20 cellular contexts compared by ENCODE assay signal in the genomic region with DNA sequence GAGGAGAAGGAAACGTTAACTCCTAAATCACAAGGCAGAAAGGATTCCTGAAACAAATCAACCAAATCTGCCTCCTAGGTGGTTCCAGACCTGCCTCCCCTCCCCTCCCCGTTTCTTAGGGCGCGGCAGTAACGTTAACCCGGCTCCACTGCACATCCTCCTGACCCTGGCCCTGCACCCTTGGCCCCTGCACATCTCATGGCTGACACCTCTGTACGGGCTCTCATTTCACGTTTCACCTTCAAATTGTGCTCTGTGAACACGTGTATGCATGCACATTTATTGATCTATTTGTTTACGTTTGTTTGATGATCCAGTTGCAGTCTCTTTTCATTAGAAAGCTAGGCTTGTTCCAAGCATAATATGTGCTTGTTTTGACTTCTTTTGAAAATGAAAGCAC.
A peak's percentile ranks its signal among the peaks of the same experiment; 100 is the strongest.
DNase-seq lines count a peak whose midpoint lies in the region; ATAC-seq, FAIRE-seq and TF ChIP-seq lines count a peak whose summit lies in the region.
"Had no signal": no experiment of that assay in that cellular context is flagged by ENCODE, and none has a peak within 500 bp of the region (broad histone marks: within the 10 kb centered on the region; RNA-seq: fewer than 3 reads in every experiment).

No MANE protein-coding gene starts in this region.

- H3K23ac ChIP-seq in H1 (ENCODE audit: insufficient read length) = no peak overlapping the region

- H3K27me3 Mint-ChIP-seq in activated naive CD8-positive, alpha-beta T cell = peaks cover 20% of the 10 kb centered on the region
- H3K27me3 Mint-ChIP-seq in activated naive CD8-positive, alpha-beta T cell treated with anti-CD3 and anti-CD28 coated beads, Interleukin-2, amount 50 U/mL, for 24 hours = peaks cover 16% of the 10 kb centered on the region
- H3K27me3 Mint-ChIP-seq in nephron progenitor cell (ENCODE audit: low read depth, poor library complexity) = peaks cover 24% of the 10 kb centered on the region

- 66% methylated on average over 10 of the region's 10 CpGs; no CpG with 5 or more reads in 1 of the 2 experiments for WGBS in H1 (ENCODE audit: extremely low coverage in 1 of 2, insufficient coverage in 1 of 2, insufficient read length in 1 of 2, insufficient replicate concordance in 2 of 2, low coverage in 1 of 2, low lambda C conversion rate in 2 of 2, missing lambda C conversion rate in 1 of 2), 2 experiments
- WGBS in spleen, 5 donors = 34 to 53% (median 39%) methylated on average over 10 of the region's 10 CpGs

- no peak overlapping the region for H2AFZ ChIP-seq in H1 (ENCODE audit: low read length)
- H2AFZ ChIP-seq: GM23248 had no signal

- H4K20me1 ChIP-seq in H1 (replicated peaks in 1 of 2; ENCODE audit: control insufficient read depth in 1 of 2, insufficient read depth in 2 of 2, low read length in 2 of 2) = no peaks in the 10 kb centered on the region
- H4K20me1 ChIP-seq: BLaER1 had no signal

- H4K5ac ChIP-seq in H1 (ENCODE audit: insufficient read length, low read depth, low read length) = no peak overlapping the region

- H3K18ac ChIP-seq in H1 (ENCODE audit: extremely low read depth, low read length) = no peak overlapping the region; the same call in 1 of the 2 replicates

- no peak for TF ChIP-seq CTCF in H1 (IDR thresholded peaks at IDR 0.05; ENCODE audit: control extremely low read depth in 1 of 3, insufficient read depth in 1 of 3, low read depth in 1 of 3, low read length in 3 of 3)
- no peak for TF ChIP-seq CTCF in spleen (IDR thresholded peaks at IDR 0.05 in 8 of 11, conservative IDR thresholded peaks at IDR 0.05 in 3 of 11)
- TF ChIP-seq CTCF in foreskin keratinocyte (conservative IDR thresholded peaks at IDR 0.05) = no peak
- TF ChIP-seq CTCF in nephron progenitor cell (IDR thresholded peaks at IDR 0.05) = no peak

- no peak overlapping the region for H2BK15ac ChIP-seq in H1 (ENCODE audit: low read length)

- H3K56ac ChIP-seq in H1 (replicated peaks; ENCODE audit: insufficient read length, low read depth, low read length) = no peak overlapping the region

- TF ChIP-seq EP300 in H1 (IDR thresholded peaks at IDR 0.05; ENCODE audit: borderline replicate concordance in 1 of 2, low read depth in 2 of 2, low read length in 2 of 2) = no peak

- no peak for ATAC-seq in activated naive CD8-positive, alpha-beta T cell treated with anti-CD3 and anti-CD28 coated beads, Interleukin-2, amount 50 U/mL, for 24 hours
- no peak for ATAC-seq in foreskin keratinocyte

- H2BK120ac ChIP-seq in H1 (replicated peaks; ENCODE audit: low read depth, low read length) = no peak overlapping the region

- POLR2A ChIA-PET in H1 (lab: Charles Lee; ENCODE audit: partially characterized antibody) = interaction anchor here (1.3 kb wide), 1 partner anchor 324 kb away, joined by 3 read pairs; no protein-coding TSS in a partner anchor

- peaks cover 7% of the 10 kb centered on the region for H3K4me1 Mint-ChIP-seq in activated naive CD8-positive, alpha-beta T cell (ENCODE audit: low read depth)
- H3K4me1 Mint-ChIP-seq in activated naive CD8-positive, alpha-beta T cell treated with anti-CD3 and anti-CD28 coated beads, Interleukin-2, amount 50 U/mL, for 24 hours = peaks cover 3% of the 10 kb centered on the region
- peaks cover 11% of the 10 kb centered on the region for H3K4me1 Mint-ChIP-seq in nephron progenitor cell

- H2AK5ac ChIP-seq in H1 (ENCODE audit: low read depth, low read length) = peak overlapping the region; percentile 75; the same call in 1 of the 2 replicates

- H4K91ac ChIP-seq in H1 (replicated peaks; ENCODE audit: insufficient read length, low read length) = no peak overlapping the region

- H3K23me2 ChIP-seq in H1 (ENCODE audit: low read depth, low read length) = peaks cover 9% of the 10 kb centered on the region; the same call in 1 of the 2 replicates

- no peak overlapping the region for H3K27ac ChIP-seq in H1 (ENCODE audit: low read depth, low read length)
- no peak overlapping the region for H3K27ac ChIP-seq in spleen
- H3K27ac ChIP-seq in foreskin keratinocyte = no peak overlapping the region
- H3K27ac ChIP-seq: BLaER1, GM23248 had no signal

- H3K9me3 Mint-ChIP-seq in activated naive CD8-positive, alpha-beta T cell (ENCODE audit: low read depth) = no peaks in the 10 kb centered on the region
- no peaks in the 10 kb centered on the region for H3K9me3 Mint-ChIP-seq in activated naive CD8-positive, alpha-beta T cell treated with anti-CD3 and anti-CD28 coated beads, Interleukin-2, amount 50 U/mL, for 24 hours
- peaks cover 3% of the 10 kb centered on the region for H3K9me3 Mint-ChIP-seq in nephron progenitor cell

- no peaks in the 10 kb centered on the region for H3K79me1 ChIP-seq in H1 (ENCODE audit: low read depth, low read length)

- H3K27ac Mint-ChIP-seq in activated naive CD8-positive, alpha-beta T cell = no peak overlapping the region
- H3K27ac Mint-ChIP-seq in activated naive CD8-positive, alpha-beta T cell treated with anti-CD3 and anti-CD28 coated beads, Interleukin-2, amount 50 U/mL, for 24 hours = no peak overlapping the region
- no peak overlapping the region for H3K27ac Mint-ChIP-seq in nephron progenitor cell
- H3K27ac Mint-ChIP-seq: CD8-positive, alpha-beta memory T cell had no signal

- TF ChIP-seq RAD21 in H1 (IDR thresholded peaks at IDR 0.05 in 1 of 2, conservative IDR thresholded peaks at IDR 0.05 in 1 of 2; ENCODE audit: low read depth in 2 of 2, low read length in 2 of 2) = no peak

- H3K79me2 ChIP-seq in H1 (ENCODE audit: control insufficient read depth in 1 of 2, insufficient read depth in 2 of 2, low read length in 2 of 2) = no peaks in the 10 kb centered on the region

- peak; percentile 9 for DNase-seq in NCI-H748 (lab: John Stamatoyannopoulos, UW; ENCODE audit: unreplicated experiment)
- no peak for DNase-seq in NCI-H748 treated with DMSO at 0.1 percent for 48 hours (lab: John Stamatoyannopoulos, UW)
- DNase-seq in activated naive CD8-positive, alpha-beta T cell treated with anti-CD3 and anti-CD28 coated beads, Interleukin-2, amount 50 U/mL, for 24 hours = no peak
- DNase-seq in H1 (ENCODE audit: low read depth in 1 of 2, low spot score in 2 of 2) = no peak
- peak; percentile 56 for DNase-seq in spleen
- no peak for DNase-seq in foreskin keratinocyte
- DNase-seq in nephron progenitor cell = no peak
- DNase-seq: 8988T; CD8-positive, alpha-beta memory T cell; GDM1; GM23248; NCI-H1417 treated with DMSO at 0.1 percent for 48 hours; NCI-H2029; NCI-H510A treated with DMSO at 0.1 percent for 48 hours; NK-92 treated with Interleukin-12 subunit alpha and Interleukin-12 subunit beta, amount 100 ng/mL, for 24 hours; SHP77 treated with DMSO at 0.1 percent for 48 hours had no signal

- no peak overlapping the region for H2BK5ac ChIP-seq in H1 (ENCODE audit: low read depth, low read length)

- peak overlapping the region; percentile 11 to 32; a peak in 2 of 4 replicates for H3K4me2 ChIP-seq in H1 (ENCODE audit: insufficient read depth in 1 of 2, low read depth in 2 of 2, low read length in 2 of 2)
- H3K4me2 ChIP-seq: BLaER1 had no signal

- H3K36me3 ChIP-seq in H1 (ENCODE audit: control insufficient read depth in 2 of 4, insufficient read depth in 4 of 4, low read length in 3 of 4) (no peaks in the 10 kb centered on the region), spleen (no peaks in the 10 kb centered on the region)
- H3K36me3 ChIP-seq: BLaER1 had no signal

- no peak overlapping the region for H3K9ac ChIP-seq in H1 (replicated peaks in 1 of 4; ENCODE audit: extremely low read depth in 1 of 4, low read depth in 3 of 4, low read length in 3 of 4)
- H3K9ac ChIP-seq: BLaER1, GM23248 had no signal

- no peaks in the 10 kb centered on the region for H3K36me3 Mint-ChIP-seq in activated naive CD8-positive, alpha-beta T cell
- H3K36me3 Mint-ChIP-seq in activated naive CD8-positive, alpha-beta T cell treated with anti-CD3 and anti-CD28 coated beads, Interleukin-2, amount 50 U/mL, for 24 hours (ENCODE audit: low read depth) = no peaks in the 10 kb centered on the region
- H3K36me3 Mint-ChIP-seq in nephron progenitor cell (ENCODE audit: low read depth) = no peaks in the 10 kb centered on the region

- H3K9me3 ChIP-seq in H1 (ENCODE audit: insufficient read depth in 2 of 2, low read depth in 1 of 2, low read length in 1 of 2) = no peaks in the 10 kb centered on the region; a peak in 1 of 4 replicates
- H3K9me3 ChIP-seq in spleen = no peaks in the 10 kb centered on the region

- no peak for FAIRE-seq in H1 (lab: Jason Lieb, UNC)
- FAIRE-seq: D721Med, GM12892 had no signal

- H3K27me3 ChIP-seq in H1 (replicated peaks in 1 of 4; ENCODE audit: control insufficient read depth in 3 of 4, extremely low read depth in 1 of 4, insufficient read depth in 3 of 4, low read length in 3 of 4) = no peaks in the 10 kb centered on the region
- peaks cover 0 to 39% (median 4%) of the 10 kb centered on the region in 7 donors for H3K27me3 ChIP-seq in spleen (replicated peaks in 1 of 7)
- H3K27me3 ChIP-seq in foreskin keratinocyte = no peaks in the 10 kb centered on the region
- H3K27me3 ChIP-seq: BLaER1 had no signal

- H3K4me3 ChIP-seq in H1 (ENCODE audit: extremely low read depth in 1 of 4, insufficient read depth in 2 of 4, low read depth in 3 of 4, low read length in 4 of 4) = no peak overlapping the region
- no peak overlapping the region for H3K4me3 ChIP-seq in spleen
- H3K4me3 ChIP-seq: BLaER1, GM23248 had no signal

- H2BK12ac ChIP-seq in H1 (ENCODE audit: low read depth, low read length) = peak overlapping the region; percentile 96; the same call in 1 of the 2 replicates

- no peak overlapping the region for H2BK20ac ChIP-seq in H1 (ENCODE audit: low read length)

- peak overlapping the region; percentile 2 for H3K4me3 Mint-ChIP-seq in activated naive CD8-positive, alpha-beta T cell
- H3K4me3 Mint-ChIP-seq in activated naive CD8-positive, alpha-beta T cell treated with anti-CD3 and anti-CD28 coated beads, Interleukin-2, amount 50 U/mL, for 24 hours = no peak overlapping the region
- no peak overlapping the region for H3K4me3 Mint-ChIP-seq in nephron progenitor cell

- H3K4ac ChIP-seq in H1 (replicated peaks; ENCODE audit: insufficient read length, low read depth, low read length) = no peak overlapping the region

- H3K14ac ChIP-seq in H1 (ENCODE audit: insufficient read length) = no peak overlapping the region

- CTCF ChIA-PET in H1 (lab: Charles Lee; ENCODE audit: partially characterized antibody) = no interaction called here

- intact Hi-C loops in spleen (cut with DNase I; ENCODE audit: low total_unique reads) = loop anchor here (5.0 kb wide), 1 partner anchor 331 kb away; no protein-coding TSS in a partner anchor

- TF ChIP-seq POLR2A in H1 (IDR thresholded peaks at IDR 0.05; ENCODE audit: control extremely low read depth in 1 of 2, low read depth in 2 of 2, low read length in 2 of 2) = no peak
- TF ChIP-seq POLR2A in spleen (IDR thresholded peaks at IDR 0.05) = no peak

- H4K8ac ChIP-seq in H1 (ENCODE audit: extremely low read depth, insufficient read depth, low read length) = no peak overlapping the region; the same call in 1 of the 2 replicates

- H3K4me1 ChIP-seq in H1 (replicated peaks in 1 of 4; ENCODE audit: control insufficient read depth in 3 of 4, insufficient read depth in 4 of 4, low read length in 3 of 4) (peaks cover 0 to 13% (median 5%) of the 10 kb centered on the region in 4 experiments; a peak in 5 of 7 replicates), spleen (peaks cover 0 to 5% (median 0%) of the 10 kb centered on the region in 6 donors), foreskin keratinocyte (no peaks in the 10 kb centered on the region)

TF ChIP-seq in H1, 55 proteins besides CTCF, POLR2A, EP300 and RAD21 (continues in another document):
- TF ChIP-seq SP2 (IDR thresholded peaks at IDR 0.05; ENCODE audit: low read length) (no peak), BACH1 (IDR thresholded peaks at IDR 0.05; ENCODE audit: low read length) (no peak)

Comparison
In these comparisons a context has a peak if more than half of its experiments do, and no peak if none do; other contexts are left out.
1. DNase-seq: peak in NCI-H748 (single experiment) and spleen (single experiment); none in NCI-H748 treated with DMSO at 0.1 percent for 48 hours (single experiment), activated naive CD8-positive, alpha-beta T cell treated with anti-CD3 and anti-CD28 coated beads, Interleukin-2, amount 50 U/mL, for 24 hours (single experiment), H1 (0 of 2), foreskin keratinocyte (0 of 2) and nephron progenitor cell (single experiment).